Comparison of ENCODE assay signal across 6 cellular contexts in genomic region chr15:79466488-79466887, GRCh38.
"Had no signal": no experiment of that assay in that cellular context is flagged by ENCODE, and none has a peak within 500 bp of the region (broad histone marks: within the 10 kb centered on the region; RNA-seq: fewer than 3 reads in every experiment).

No MANE protein-coding gene starts in this region.

- H3K4me3 ChIP-seq: GM23338 had no signal

- DNase-seq: H9, HCEC 1CT, HFFc6, KBM-7 had no signal

- ATAC-seq: GM23338, HepG2 had no signal
